Comparison of ENCODE assay signal across 9 cellular contexts in the genomic region with DNA sequence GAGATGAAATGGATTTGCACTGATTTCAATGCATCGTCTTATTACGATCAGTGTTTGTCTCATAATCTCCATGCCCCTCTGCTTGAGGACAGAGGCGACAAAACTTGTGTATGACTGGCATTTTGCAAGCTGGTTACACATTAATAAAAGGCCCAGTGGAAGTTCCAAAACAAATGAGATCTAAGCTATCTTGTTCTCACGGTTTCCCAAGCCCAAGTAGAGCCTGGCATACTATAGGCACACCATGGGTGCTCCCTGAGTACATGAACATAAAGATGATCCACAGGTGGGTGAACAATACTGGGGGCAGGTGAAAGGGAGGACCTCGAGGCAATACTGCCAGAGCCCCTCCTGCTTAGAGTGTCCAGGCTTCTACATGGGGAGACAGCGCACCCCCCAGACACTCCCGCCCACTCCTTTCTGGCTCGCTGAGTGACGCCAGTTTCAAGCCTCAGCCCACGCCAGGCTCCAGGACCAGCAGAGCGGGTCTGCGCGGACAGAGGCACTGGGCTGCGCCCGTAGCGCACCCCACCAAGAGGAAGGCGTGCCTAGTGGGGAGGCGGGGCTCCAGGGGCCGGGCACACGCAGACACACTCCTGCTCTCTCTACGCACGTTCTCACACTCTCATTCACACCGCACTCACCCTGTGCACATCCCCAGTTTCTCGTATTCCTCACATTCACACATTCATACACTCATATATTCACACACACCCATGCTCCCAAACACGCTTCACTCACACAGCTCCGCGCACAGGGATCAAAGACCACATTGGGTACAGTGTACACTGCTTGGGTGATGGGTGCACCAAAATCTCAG. TPM values are rescaled to one million over a fixed set of nuclear protein-coding genes. Genes with fewer than 3 reads are reported as not detected.
DNase-seq lines count a peak whose midpoint lies in the region; ATAC-seq and TF ChIP-seq lines count a peak whose summit lies in the region.
"Had no signal": no experiment of that assay in that cellular context is flagged by ENCODE, and none has a peak within 500 bp of the region (broad histone marks: within the 10 kb centered on the region; RNA-seq: fewer than 3 reads in every experiment).

No MANE protein-coding gene starts in this region.

- in situ Hi-C loops in transverse colon (cut with MboI; ENCODE audit: low pct_ligation_motif_present in 1 of 4, low pct_unique_long_range_greater_than_20kb in 1 of 4, low sequenced_read_pairs in 3 of 4): no loop called here

- H3K27ac Mint-ChIP-seq in CD8-positive, alpha-beta memory T cell: peak overlapping the region in 3 of 8 donors; percentile 33 to 41 (median 37)
- H3K27ac Mint-ChIP-seq in chondrocyte (ENCODE audit: unreplicated experiment): peak overlapping the region; percentile 90

- whole genome bisulfite sequencing in transverse colon (ENCODE audit: low coverage in 1 of 2), 2 donors: 15 to 27% methylated on average over 10 to 27 of the region's 27 CpGs

- peaks cover 22 to 27% (median 26%) of the 10 kb centered on the region in 3 donors for H3K4me1 Mint-ChIP-seq in CD8-positive, alpha-beta memory T cell
- peaks cover 16% of the 10 kb centered on the region for H3K4me1 Mint-ChIP-seq in chondrocyte (ENCODE audit: low read depth)

- H3K4me3 Mint-ChIP-seq in CD8-positive, alpha-beta memory T cell: peak overlapping the region; percentile 83 to 94 (median 86)
- peak overlapping the region; percentile 99 for H3K4me3 Mint-ChIP-seq in chondrocyte (ENCODE audit: unreplicated experiment)

- peak overlapping the region; percentile 68 for H3K9ac ChIP-seq in OCI-LY3 (ENCODE audit: low read length)

- DNase-seq in CD8-positive, alpha-beta memory T cell: peak in 3 of 5 donors; percentile 25 to 59 (median 29)
- DNase-seq in chondrocyte (ENCODE audit: low spot score) (no peak), lower lobe of right lung (peak; percentile 57), transverse colon (peak; percentile 50), HuH-7 (ENCODE audit: low spot score) (no peak), middle frontal gyrus (ENCODE audit: extremely low spot score, low spot score) (no peak)

- no peak for TF ChIP-seq EP300 in transverse colon (IDR thresholded peaks at IDR 0.05; ENCODE audit: low read depth)

- no peaks in the 10 kb centered on the region for H3K79me2 ChIP-seq in OCI-LY3 (ENCODE audit: low read length)

- ATAC-seq in GM21390 (IDR thresholded peaks at IDR 0.05; ENCODE audit: unreplicated experiment) (peak; percentile 57), lower lobe of right lung (peak; percentile 83 to 90)

- H3K27me3 Mint-ChIP-seq in CD8-positive, alpha-beta memory T cell: peaks cover 34 to 63% of the 10 kb centered on the region in 2 donors
- H3K27me3 Mint-ChIP-seq in chondrocyte (ENCODE audit: low read depth): peaks cover 7% of the 10 kb centered on the region

- no peaks in the 10 kb centered on the region for H3K9me3 ChIP-seq in CD8-positive, alpha-beta memory T cell (ENCODE audit: low read length)
- H3K9me3 ChIP-seq in OCI-LY3 (ENCODE audit: insufficient read depth, low read length) (no peaks in the 10 kb centered on the region), lower lobe of right lung (no peaks in the 10 kb centered on the region), transverse colon (no peaks in the 10 kb centered on the region)

- H3K36me3 ChIP-seq in CD8-positive, alpha-beta memory T cell (ENCODE audit: insufficient read depth, low read length): no peaks in the 10 kb centered on the region
- H3K36me3 ChIP-seq in OCI-LY3 (replicated peaks; ENCODE audit: low read depth, low read length): no peaks in the 10 kb centered on the region
- no peaks in the 10 kb centered on the region for H3K36me3 ChIP-seq in lower lobe of right lung
- H3K36me3 ChIP-seq in transverse colon: no peaks in the 10 kb centered on the region

- no peaks in the 10 kb centered on the region for H3K9me3 Mint-ChIP-seq in CD8-positive, alpha-beta memory T cell
- no peaks in the 10 kb centered on the region for H3K9me3 Mint-ChIP-seq in chondrocyte (ENCODE audit: low read depth)

- peaks cover 37% of the 10 kb centered on the region for H3K27me3 ChIP-seq in CD8-positive, alpha-beta memory T cell (ENCODE audit: insufficient read depth, low read length, poor library complexity, severe bottlenecking)
- no peaks in the 10 kb centered on the region for H3K27me3 ChIP-seq in OCI-LY3 (ENCODE audit: low read depth, low read length)
- peaks cover 56% of the 10 kb centered on the region for H3K27me3 ChIP-seq in lower lobe of right lung (ENCODE audit: low read depth)
- peaks cover 68% of the 10 kb centered on the region for H3K27me3 ChIP-seq in transverse colon

- intact Hi-C loops in lower lobe of right lung (cut with DNase I): no loop called here
- intact Hi-C loops in transverse colon (cut with DNase I; ENCODE audit: low total_unique reads): no loop called here

- peaks cover 14% of the 10 kb centered on the region for H3K4me1 ChIP-seq in CD8-positive, alpha-beta memory T cell (ENCODE audit: insufficient read depth, low read length)
- 0 out of 2 replicates have a peak, but pooled peaks cover 9% of the 10 kb centered on the region for H3K4me1 ChIP-seq in OCI-LY3 (ENCODE audit: low read length)
- peaks cover 20% of the 10 kb centered on the region for H3K4me1 ChIP-seq in lower lobe of right lung
- peaks cover 0 to 31% (median 16%) of the 10 kb centered on the region in 4 donors for H3K4me1 ChIP-seq in transverse colon

- no peaks in the 10 kb centered on the region for H3K36me3 Mint-ChIP-seq in CD8-positive, alpha-beta memory T cell
- H3K36me3 Mint-ChIP-seq in chondrocyte (ENCODE audit: low read depth): no peaks in the 10 kb centered on the region

- POLR2A ChIA-PET in CD8-positive, alpha-beta memory T cell (lab: Charles Lee): no interaction called here

- H3K4me3 ChIP-seq in CD8-positive, alpha-beta memory T cell (ENCODE audit: low read length): peak overlapping the region; percentile 62
- H3K4me3 ChIP-seq in OCI-LY3 (ENCODE audit: low read length): peak overlapping the region; percentile 93
- H3K4me3 ChIP-seq in lower lobe of right lung: peak overlapping the region; percentile 54
- H3K4me3 ChIP-seq in transverse colon: peak overlapping the region in 3 of 4 donors; percentile 19 to 54 (median 30)

- no peak for TF ChIP-seq CTCF in OCI-LY3 (IDR thresholded peaks at IDR 0.05; ENCODE audit: low read depth, low read length)
- no peak for TF ChIP-seq CTCF in chondrocyte (IDR thresholded peaks at IDR 0.05)
- TF ChIP-seq CTCF in lower lobe of right lung (IDR thresholded peaks at IDR 0.05): no peak
- no peak for TF ChIP-seq CTCF in transverse colon (IDR thresholded peaks at IDR 0.05)

- CTCF ChIA-PET in CD8-positive, alpha-beta memory T cell (lab: Charles Lee): no interaction called here

- H3K4me2 ChIP-seq in OCI-LY3 (ENCODE audit: low read length): peak overlapping the region; percentile 99

- H4K20me1 ChIP-seq in OCI-LY3 (ENCODE audit: insufficient read depth, low read length): no peaks in the 10 kb centered on the region

- TF ChIP-seq POLR2A in transverse colon (IDR thresholded peaks at IDR 0.05): no peak

- H3K27ac ChIP-seq in CD8-positive, alpha-beta memory T cell (ENCODE audit: low read depth, low read length): no peak overlapping the region
- H3K27ac ChIP-seq in OCI-LY3 (ENCODE audit: low read length): no peak overlapping the region
- H3K27ac ChIP-seq in lower lobe of right lung: no peak overlapping the region
- no peak overlapping the region for H3K27ac ChIP-seq in transverse colon

- H2AFZ ChIP-seq in OCI-LY3 (ENCODE audit: low read depth, low read length): peak overlapping the region; percentile 99

RNA-seq across cellular contexts. Expression of a gene that starts 8.9 kb away (rescaled TPM):
- not detected for total RNA-seq in CD8-positive, alpha-beta memory T cell
- not detected for polyA plus RNA-seq in CD8-positive, alpha-beta memory T cell
- not detected in 3 replicates for total RNA-seq in chondrocyte
- total RNA-seq in lower lobe of right lung: not detected
- total RNA-seq in transverse colon: not detected
- total RNA-seq: glomerular endothelial cell had no signal

RNA-seq across cellular contexts. Expression of a gene that starts 26.6 kb away (rescaled TPM):
- 10 to 100 TPM; 25.0 to 27.9 TPM for total RNA-seq in CD8-positive, alpha-beta memory T cell
- 57.3 TPM for polyA plus RNA-seq in CD8-positive, alpha-beta memory T cell
- total RNA-seq in chondrocyte (31.3 to 38.5 TPM (median 36.1 TPM) in 3 replicates), lower lobe of right lung (30.1 TPM), transverse colon (100 to 1,000 TPM in 1 of 4 donors, 10 to 100 TPM in 3; 36.2 to 106 (median 52.0) TPM)

Comparison
In these comparisons a context has a peak if more than half of its experiments do, and no peak if none do; other contexts are left out.
1. DNase-seq: peak in CD8-positive, alpha-beta memory T cell (3 of 5), lower lobe of right lung (single experiment) and transverse colon (single experiment); none in chondrocyte (single experiment), HuH-7 (single experiment) and middle frontal gyrus (single experiment).
2. H3K4me3 ChIP-seq: peak in every context shown above with its lines; median percentile 93 in OCI-LY3; 62 in CD8-positive, alpha-beta memory T cell; 54 in lower lobe of right lung; 30 in transverse colon.